Comparison of ENCODE assay signal across 30 cellular contexts in genomic region chr17:67018429-67019125, GRCh38. TPM values are rescaled to one million over a fixed set of nuclear protein-coding genes. Genes with fewer than 3 reads are reported as not detected.
DNase-seq lines count a peak whose midpoint lies in the region; ATAC-seq, FAIRE-seq and TF ChIP-seq lines count a peak whose summit lies in the region.
"Had no signal": no experiment of that assay in that cellular context is flagged by ENCODE, and none has a peak within 500 bp of the region (broad histone marks: within the 10 kb centered on the region; RNA-seq: fewer than 3 reads in every experiment).

No MANE protein-coding gene starts in this region.

- CTCF ChIA-PET in GM12878 (lab: Yijun Ruan, JAX): no interaction called here

- FAIRE-seq in GM12878 (lab: Jason Lieb, UNC): no peak
- FAIRE-seq: small intestine had no signal

- 55% methylated on average over 5 of the region's 5 CpGs for WGBS in GM12878 (ENCODE audit: insufficient coverage, insufficient replicate concordance, low lambda C conversion rate, missing lambda C conversion rate)

- H3K27me3 Mint-ChIP-seq in neural crest cell (ENCODE audit: low read depth): no peaks in the 10 kb centered on the region

- H3K4me2 ChIP-seq in GM12878 (ENCODE audit: control insufficient read depth, insufficient read depth): no peak overlapping the region

- no peak for TF ChIP-seq CTCF in GM12878 (IDR thresholded peaks at IDR 0.05 in 2 of 3, conservative IDR thresholded peaks at IDR 0.05 in 1 of 3; ENCODE audit: control insufficient read depth in 2 of 3, extremely low read depth in 1 of 3, insufficient read depth in 1 of 3, low read depth in 3 of 3, low read length in 3 of 3)
- TF ChIP-seq CTCF in neural crest cell (conservative IDR thresholded peaks at IDR 0.05): no peak

- peaks cover 26% of the 10 kb centered on the region for H3K4me1 Mint-ChIP-seq in neural crest cell
- H3K4me1 Mint-ChIP-seq: CD14-positive monocyte, natural killer cell had no signal

- no peaks in the 10 kb centered on the region for H3K9me3 Mint-ChIP-seq in neural crest cell
- H3K9me3 Mint-ChIP-seq: activated naive CD4-positive, alpha-beta T cell treated with anti-CD3 and anti-CD28 coated beads, Interleukin-2, amount 50 U/mL, for 72 hours; natural killer cell had no signal

- DNase-seq in NCI-H1417 (lab: John Stamatoyannopoulos, UW): peak in 2 of 3 experiments; percentile 63 to 85
- DNase-seq in NCI-H1930 (lab: John Stamatoyannopoulos, UW): peak; percentile 7 to 30
- no peak for DNase-seq in GM12878 (ENCODE audit: low read depth, low spot score)
- DNase-seq in neural crest cell (ENCODE audit: low read depth, low spot score): no peak
- no peak for DNase-seq in activated T-cell treated with anti-CD3 and anti-CD28 coated beads for 4 hours
- no peak for DNase-seq in GM19240 (ENCODE audit: insufficient read length, low spot score)
- DNase-seq: activated CD4-positive, alpha-beta T cell treated with anti-CD3 and anti-CD28 coated beads for 4 hours; activated effector memory CD4-positive, alpha-beta T cell treated with Interleukin-2 at 50 U/mL for 16 hours; Calu3; DMS79 treated with DMSO at 0.1 percent for 48 hours; GF-D8; hippocampal formation; natural killer cell; NCI-H1105; NCI-H526; small intestine; stimulated activated naive CD4-positive, alpha-beta T cell treated with Interleukin-2 at 50 U/mL for 16 hours; T1000; upper lobe of right lung had no signal

- no peak for TF ChIP-seq RAD21 in GM12878 (IDR thresholded peaks at IDR 0.05; ENCODE audit: insufficient read depth, low read depth, low read length)

- intact Hi-C loops in GM12878 (cut with micrococcal nuclease; ENCODE audit: unreplicated experiment): no loop called here

- RAD21 ChIA-PET in GM12878 (lab: Charles Lee; ENCODE audit: unreplicated experiment): no interaction called here

- no peak overlapping the region for H3K4me3 ChIP-seq in GM12878
- H3K4me3 ChIP-seq: breast epithelium, gastroesophageal sphincter, lung, suprapubic skin, upper lobe of right lung had no signal

- no peak overlapping the region for H3K27ac ChIP-seq in GM12878 (ENCODE audit: control insufficient read depth, insufficient read depth)
- H3K27ac ChIP-seq: breast epithelium, gastroesophageal sphincter, suprapubic skin, upper lobe of right lung had no signal

- no peaks in the 10 kb centered on the region for H4K20me1 ChIP-seq in GM12878 (ENCODE audit: control insufficient read depth, insufficient read depth)

- ATAC-seq in GM12878 (peak; percentile 25), HG03045 (IDR thresholded peaks at IDR 0.05; ENCODE audit: unreplicated experiment) (no peak)
- ATAC-seq: activated naive CD4-positive, alpha-beta T cell treated with anti-CD3 and anti-CD28 coated beads, Interleukin-2, amount 50 U/mL, for 72 hours; gastroesophageal sphincter; natural killer cell; upper lobe of right lung had no signal

- peak overlapping the region; percentile 47 for H3K4me3 Mint-ChIP-seq in neural crest cell
- H3K4me3 Mint-ChIP-seq: CD14-positive monocyte, natural killer cell had no signal

- BruUV-seq in GM12878 (replicated peaks; lab: Mats Ljungman, UMichigan): no TSS peak

- H3K4me1 ChIP-seq in GM12878 (ENCODE audit: control insufficient read depth, insufficient read depth, low read length): no peaks in the 10 kb centered on the region
- H3K4me1 ChIP-seq: breast epithelium, gastroesophageal sphincter, upper lobe of right lung had no signal

- no peaks in the 10 kb centered on the region for H3K27me3 ChIP-seq in GM12878 (replicated peaks in 1 of 2; ENCODE audit: control insufficient read depth in 2 of 2, insufficient read depth in 2 of 2, low read length in 1 of 2)
- H3K27me3 ChIP-seq: breast epithelium, upper lobe of right lung had no signal

- peak overlapping the region; percentile 28 for H3K27ac Mint-ChIP-seq in neural crest cell (ENCODE audit: unreplicated experiment)
- H3K27ac Mint-ChIP-seq: natural killer cell had no signal

- no peaks in the 10 kb centered on the region for H3K79me2 ChIP-seq in GM12878 (ENCODE audit: control insufficient read depth, insufficient read depth, low read length)

- no peak overlapping the region for H3K9ac ChIP-seq in GM12878 (ENCODE audit: control insufficient read depth, insufficient read depth, low read length)

- no peaks in the 10 kb centered on the region for H3K36me3 ChIP-seq in GM12878 (ENCODE audit: control insufficient read depth in 2 of 2, insufficient read depth in 2 of 2, low read length in 1 of 2)
- H3K36me3 ChIP-seq: breast epithelium, gastroesophageal sphincter, suprapubic skin, upper lobe of right lung had no signal

- no peak for TF ChIP-seq EP300 in GM12878 (IDR thresholded peaks at IDR 0.05; ENCODE audit: borderline replicate concordance in 1 of 2, control insufficient read depth in 1 of 2, low read depth in 2 of 2, low read length in 2 of 2)

- H3K9me3 ChIP-seq in GM12878 (replicated peaks; ENCODE audit: control insufficient read depth, insufficient read depth, low read length): no peaks in the 10 kb centered on the region
- H3K9me3 ChIP-seq: breast epithelium, gastroesophageal sphincter, suprapubic skin, upper lobe of right lung had no signal

- SMC1A ChIA-PET in GM12878 (lab: Charles Lee; ENCODE audit: uncharacterized antibody, unreplicated experiment): no interaction called here

- TF ChIP-seq POLR2A in GM12878 (IDR thresholded peaks at IDR 0.05; ENCODE audit: low read depth, low read length): no peak

- no peak overlapping the region for H2AFZ ChIP-seq in GM12878 (ENCODE audit: control insufficient read depth, low read depth, low read length)

- POLR2A ChIA-PET in GM12878 (lab: Charles Lee): no interaction called here

- H3K36me3 Mint-ChIP-seq in neural crest cell (ENCODE audit: low read depth): peaks cover 2% of the 10 kb centered on the region
- H3K36me3 Mint-ChIP-seq: activated naive CD4-positive, alpha-beta T cell treated with anti-CD3 and anti-CD28 coated beads, Interleukin-2, amount 50 U/mL, for 72 hours; CD14-positive monocyte; natural killer cell had no signal

- in situ Hi-C loops in GM12878 (cut with MboI): no loop called here

TF ChIP-seq in GM12878, 131 proteins besides CTCF, POLR2A, EP300 and RAD21 (continues in another document):
- TF ChIP-seq CEBPZ (IDR thresholded peaks at IDR 0.05; ENCODE audit: low read depth, low read length): no peak

RNA-seq across cellular contexts. Expression of gene CACNG1, which starts 25.8 kb away (rescaled TPM):
- not detected in 2 replicates for total RNA-seq in GM12878 (2013; cell fraction: nucleolus; rRNA removed)
- 0.49 TPM in 1 of 2 replicates, not detected in the other for total RNA-seq in GM12878 (2014; rRNA removed)
- not detected in 2 replicates for total RNA-seq in GM12878 (2014; rRNA removed; fragmentation: Illumina TruSeq; extraction: Trizol)
- total RNA-seq in GM12878 (2021): not detected in 2 replicates
- not detected for polyA plus RNA-seq in GM12878 (2011; ENCODE audit: low read depth)
- not detected in 2 replicates for polyA plus RNA-seq in GM12878 (2011; rRNA removed)
- not detected in 2 replicates for polyA plus RNA-seq in GM12878 (2011; cell fraction: cytosol; rRNA removed)
- polyA plus RNA-seq in GM12878 (2011; cell fraction: nucleus; rRNA removed): not detected in 2 replicates
- not detected in 2 replicates for polyA plus RNA-seq in GM12878 (2012)
- not detected in 2 replicates for polyA plus RNA-seq in GM12878 (2014; fragmentation: Illumina TruSeq; extraction: Trizol)
- not detected for polyA plus RNA-seq in GM12878 (2014; fragmentation: Nextera tagmentation; extraction: Ambion mirVana)
- polyA plus RNA-seq in GM12878 (2014; rRNA removed): not detected in 2 replicates
- polyA plus RNA-seq in GM12878 (2016; fragmentation: Nextera tagmentation; extraction: Ambion mirVana): not detected
- polyA minus RNA-seq in GM12878 (2011; rRNA and poly(A)+ RNA removed): not detected in 2 replicates
- not detected in 2 replicates for polyA minus RNA-seq in GM12878 (2011; cell fraction: cytosol; rRNA and poly(A)+ RNA removed)
- not detected in 2 replicates for polyA minus RNA-seq in GM12878 (2011; cell fraction: nucleus; rRNA and poly(A)+ RNA removed)
- 0.32 and 0.44 TPM in 2 replicates for total RNA-seq in neural crest cell
- total RNA-seq: activated naive CD4-positive, alpha-beta T cell treated with anti-CD3 and anti-CD28 coated beads, Interleukin-2, amount 50 U/mL, for 72 hours; breast epithelium; Calu3; gastroesophageal sphincter; H4; lung; natural killer cell; osteocyte; RPMI7951; suprapubic skin; upper lobe of right lung had no signal
- polyA plus RNA-seq: CD14-positive monocyte, small intestine had no signal

RNA-seq across cellular contexts. Expression of gene CACNG4, which starts 54.1 kb away (rescaled TPM):
- total RNA-seq in GM12878 (2013; cell fraction: nucleolus; rRNA removed): not detected in 2 replicates
- not detected in 2 replicates for total RNA-seq in GM12878 (2014; rRNA removed)
- total RNA-seq in GM12878 (2014; rRNA removed; fragmentation: Illumina TruSeq; extraction: Trizol): not detected in 2 replicates
- total RNA-seq in GM12878 (2021): 0.08 TPM in 1 of 2 replicates, not detected in the other
- not detected for polyA plus RNA-seq in GM12878 (2011; ENCODE audit: low read depth)
- 0.04 and 0.08 TPM in 2 replicates for polyA plus RNA-seq in GM12878 (2011; rRNA removed)
- 0.17 and 0.19 TPM in 2 replicates for polyA plus RNA-seq in GM12878 (2011; cell fraction: cytosol; rRNA removed)
- 0.03 and 0.07 TPM in 2 replicates for polyA plus RNA-seq in GM12878 (2011; cell fraction: nucleus; rRNA removed)
- polyA plus RNA-seq in GM12878 (2012): not detected in 2 replicates
- not detected in 2 replicates for polyA plus RNA-seq in GM12878 (2014; fragmentation: Illumina TruSeq; extraction: Trizol)
- not detected for polyA plus RNA-seq in GM12878 (2014; fragmentation: Nextera tagmentation; extraction: Ambion mirVana)
- polyA plus RNA-seq in GM12878 (2014; rRNA removed): not detected in 2 replicates
- polyA plus RNA-seq in GM12878 (2016; fragmentation: Nextera tagmentation; extraction: Ambion mirVana): not detected
- 0.10 TPM in 1 of 2 replicates, not detected in the other for polyA minus RNA-seq in GM12878 (2011; rRNA and poly(A)+ RNA removed)
- polyA minus RNA-seq in GM12878 (2011; cell fraction: cytosol; rRNA and poly(A)+ RNA removed): not detected in 2 replicates
- not detected in 2 replicates for polyA minus RNA-seq in GM12878 (2011; cell fraction: nucleus; rRNA and poly(A)+ RNA removed)
- 38.4 and 38.9 TPM in 2 replicates for total RNA-seq in neural crest cell
- total RNA-seq: activated naive CD4-positive, alpha-beta T cell treated with anti-CD3 and anti-CD28 coated beads, Interleukin-2, amount 50 U/mL, for 72 hours; HT1080; natural killer cell had no signal
- polyA plus RNA-seq: CD14-positive monocyte had no signal

Comparison
In these comparisons a context has a peak if more than half of its experiments do, and no peak if none do; other contexts are left out.
1. DNase-seq: peak in NCI-H1417 (2 of 3) and NCI-H1930 (2 of 2); none in GM12878 (single experiment), neural crest cell (single experiment), activated T-cell treated with anti-CD3 and anti-CD28 coated beads for 4 hours (single experiment) and GM19240 (single experiment).
2. RNA of gene CACNG4, which starts 54.1 kb away (total RNA-seq): 38.4 to 38.9 TPM in neural crest cell; 0.08 TPM in GM12878; every median in the first group is over 10 times any median in the second.